Comparison of ENCODE assay signal across 8 cellular contexts in genomic region chr3:129121792-129122696, GRCh38. TPM values are rescaled to one million over a fixed set of nuclear protein-coding genes. Genes with fewer than 3 reads are reported as not detected.
DNase-seq lines count a peak whose midpoint lies in the region; ATAC-seq and TF ChIP-seq lines count a peak whose summit lies in the region.

RAB43 (minus strand) TSS chr3:129121804; CDS start chr3:129121489, 315 bp downstream.

- ATAC-seq in HG03460 (IDR thresholded peaks at IDR 0.05; ENCODE audit: unreplicated experiment): peak; percentile 37

- peaks cover 17% of the 10 kb centered on the region for H3K36me3 ChIP-seq in mesodermal cell (ENCODE audit: control insufficient read depth, insufficient read depth, low read length)

- H3K4me1 ChIP-seq in mesodermal cell (ENCODE audit: control insufficient read depth, insufficient read depth, low read length, poor library complexity, severe bottlenecking): peaks cover 25% of the 10 kb centered on the region

- H3K4me1 Mint-ChIP-seq in endothelial cell (ENCODE audit: unreplicated experiment): peaks cover 42% of the 10 kb centered on the region

- H3K27ac ChIP-seq in AG04450 (ENCODE audit: low read depth, low read length) (peak within 1 kb of the TSS; percentile 70), mesodermal cell (ENCODE audit: low read depth, low read length, severe bottlenecking) (peak within 1 kb of the TSS; percentile 51)

- peaks cover 9% of the 10 kb centered on the region for H3K27me3 Mint-ChIP-seq in endothelial cell (ENCODE audit: unreplicated experiment)

- no peaks in the 10 kb centered on the region for H3K27me3 ChIP-seq in AG04450 (ENCODE audit: control insufficient read depth, insufficient read depth, low read length)

- peaks cover 36% of the 10 kb centered on the region for H3K36me3 Mint-ChIP-seq in endothelial cell (ENCODE audit: low read depth, unreplicated experiment)

- H3K4me3 Mint-ChIP-seq in endothelial cell (ENCODE audit: unreplicated experiment): peak within 1 kb of the TSS; percentile 98

- H3K27ac Mint-ChIP-seq in endothelial cell (ENCODE audit: unreplicated experiment): peak within 1 kb of the TSS; percentile 86

- H3K9me3 Mint-ChIP-seq in endothelial cell (ENCODE audit: unreplicated experiment): no peaks in the 10 kb centered on the region

- CTCF ChIA-PET in AG04450 (lab: Charles Lee): interaction anchor here (0.8 to 7.0 kb wide), 7 partner anchors 22 to 151 kb away, joined by 3 to 84 read pairs (median 8); no protein-coding TSS in a partner anchor

- 6 to 8% methylated on average over 38 to 54 of the region's 76 CpGs for WGBS in mesodermal cell (ENCODE audit: insufficient coverage in 2 of 2), 2 experiments

- peak within 1 kb of the TSS; percentile 84 for H3K4me3 ChIP-seq in AG04450 (ENCODE audit: low read depth, low read length)
- peak within 1 kb of the TSS; percentile 85 for H3K4me3 ChIP-seq in mesodermal cell (ENCODE audit: extremely low read depth, insufficient read depth, low read length, poor library complexity, severe bottlenecking)

- DNase-seq in AG04450 (ENCODE audit: low read depth, low spot score): peak; percentile 30
- peak; percentile 91 for DNase-seq in GM19238 (ENCODE audit: insufficient read length, low spot score)
- peak; percentile 57 for DNase-seq in NOMO-1 treated with DMSO at 0.1 percent for 48 hours (lab: John Stamatoyannopoulos, UW; ENCODE audit: unreplicated experiment)
- DNase-seq in activated T-cell treated with anti-CD3 and anti-CD28 coated beads for 24 hours (ENCODE audit: low read depth): peak; percentile 72
- DNase-seq in endothelial cell (ENCODE audit: low spot score): peak; percentile 98
- DNase-seq in stimulated activated CD8-positive, alpha-beta memory T cell treated with anti-CD3 and anti-CD28 coated beads, Interleukin-15, amount 100 ng/mL, for 1 hour (ENCODE audit: low read depth): peak; percentile 86

- H3K9me3 ChIP-seq in AG04450 (ENCODE audit: control insufficient read depth, insufficient read depth, low read length) (no peaks in the 10 kb centered on the region; the same call in 1 of the 2 replicates), mesodermal cell (ENCODE audit: control insufficient read depth, low read length) (no peaks in the 10 kb centered on the region)

- TF ChIP-seq CTCF in AG04450 (IDR thresholded peaks at IDR 0.05; ENCODE audit: low read depth, low read length): no peak
- no peak for TF ChIP-seq CTCF in endothelial cell (IDR thresholded peaks at IDR 0.05; ENCODE audit: unreplicated experiment)

- POLR2A ChIA-PET in AG04450 (lab: Yijun Ruan, JAX): interaction anchor here (0.5 to 1.1 kb wide), 10 partner anchors 17 to 442 kb away, joined by 3 to 14 read pairs (median 4); partner anchors contain the start of gene COPG1

RNA-seq across cellular contexts. Expression of gene RAB43, which starts in this region (rescaled TPM):
- 6.9 and 14.6 TPM in 2 replicates for polyA plus RNA-seq in AG04450 (2011; rRNA removed)
- 6.6 and 7.0 TPM in 2 replicates for polyA minus RNA-seq in AG04450 (2011; rRNA and poly(A)+ RNA removed)
- total RNA-seq in endothelial cell (ENCODE audit: unreplicated experiment): 53.0 TPM
- polyA plus RNA-seq in mesodermal cell (2013, experiment 1 of 2): 21.7 TPM
- 14.1 TPM for polyA plus RNA-seq in mesodermal cell (2013, experiment 2 of 2)

Comparison
In these comparisons a context has a peak if more than half of its experiments do, and no peak if none do; other contexts are left out.
1. Peak in every context shown above with its lines: DNase-seq, ATAC-seq, H3K4me3 ChIP-seq and H3K27ac ChIP-seq.
2. DNase-seq: peak in every context shown above with its lines; median percentile 98 in endothelial cell; 91 in GM19238; 86 in stimulated activated CD8-positive, alpha-beta memory T cell treated with anti-CD3 and anti-CD28 coated beads, Interleukin-15, amount 100 ng/mL, for 1 hour; 72 in activated T-cell treated with anti-CD3 and anti-CD28 coated beads for 24 hours; 57 in NOMO-1 treated with DMSO at 0.1 percent for 48 hours; 30 in AG04450.